8 cellular contexts compared by ENCODE assay signal in genomic region chr5:168268949-168269943, GRCh38.
DNase-seq lines count a peak whose midpoint lies in the region; ATAC-seq and TF ChIP-seq lines count a peak whose summit lies in the region.

No MANE protein-coding gene starts in this region.

- DNase-seq in AG20443 (ENCODE audit: low spot score), result peak; percentile 92
- DNase-seq in NCI-H2227 treated with DMSO at 0.1 percent for 48 hours (lab: John Stamatoyannopoulos, UW), result peak; percentile 74
- DNase-seq in choroid plexus epithelial cell (ENCODE audit: low read depth), result peak; percentile 86
- peak; percentile 98 for DNase-seq in kidney tubule cell (ENCODE audit: low spot score)
- peak; percentile 16 to 42 for DNase-seq in stimulated activated CD4-positive, alpha-beta T cell treated with anti-CD3 and anti-CD28 coated beads, Interleukin-1b, Interleukin-23, amount 100 ng/mL, for 1 hour (ENCODE audit: low read depth in 2 of 2)

- H3K4me3 ChIP-seq in choroid plexus epithelial cell (ENCODE audit: low read depth, low read length), result peak overlapping the region; percentile 49

- TF ChIP-seq CTCF in choroid plexus epithelial cell (conservative IDR thresholded peaks at IDR 0.05; ENCODE audit: low read depth, low read length), result peak; percentile 94

- peak; percentile 81 for ATAC-seq in GM19025 (IDR thresholded peaks at IDR 0.05; ENCODE audit: low read depth, unreplicated experiment)
- peak; percentile 82 for ATAC-seq in HG03280 (IDR thresholded peaks at IDR 0.05; ENCODE audit: unreplicated experiment)
- ATAC-seq in activated CD4-positive, CD25-positive, alpha-beta regulatory T cell treated with anti-CD3 and anti-CD28 coated beads, Interleukin-2, amount 50 U/mL, for 24 hours, result peak; percentile 51 to 73

Comparison
In these comparisons a context has a peak if more than half of its experiments do, and no peak if none do; other contexts are left out.
1. Peak in every context shown above with its lines: DNase-seq, ATAC-seq and H3K4me3 ChIP-seq.
2. DNase-seq: peak in every context shown above with its lines; median percentile 98 in kidney tubule cell; 92 in AG20443; 86 in choroid plexus epithelial cell; 74 in NCI-H2227 treated with DMSO at 0.1 percent for 48 hours; 29 in stimulated activated CD4-positive, alpha-beta T cell treated with anti-CD3 and anti-CD28 coated beads, Interleukin-1b, Interleukin-23, amount 100 ng/mL, for 1 hour.